17 cellular contexts compared by ENCODE assay signal in the genomic region with DNA sequence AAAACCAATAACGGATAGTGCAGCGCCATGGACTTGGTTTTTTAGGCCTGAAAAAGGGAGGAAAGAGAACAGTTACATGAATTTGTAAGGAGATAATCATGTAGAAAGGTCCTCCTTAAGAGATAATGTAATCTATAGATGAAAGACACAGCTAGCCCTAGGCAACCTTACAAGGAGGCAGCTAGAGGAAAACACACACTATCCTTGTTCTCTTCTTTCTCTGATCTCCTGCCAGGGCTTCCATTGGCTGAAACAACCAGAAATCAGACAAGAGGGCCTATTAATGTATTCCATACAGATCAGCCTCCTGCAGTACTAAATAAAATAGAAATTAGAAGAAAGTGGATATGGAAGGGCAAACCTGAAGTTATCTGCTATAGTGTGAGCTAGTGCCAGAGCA. TPM values are rescaled to one million over a fixed set of nuclear protein-coding genes. Genes with fewer than 3 reads are reported as not detected.
DNase-seq lines count a peak whose midpoint lies in the region; ATAC-seq and TF ChIP-seq lines count a peak whose summit lies in the region.
"Had no signal": no experiment of that assay in that cellular context is flagged by ENCODE, and none has a peak within 500 bp of the region (broad histone marks: within the 10 kb centered on the region; RNA-seq: fewer than 3 reads in every experiment).

No MANE protein-coding gene starts in this region.

- WGBS in upper lobe of left lung, 2 donors: 91 to 96% methylated on average over 2 of the region's 2 CpGs

- TF ChIP-seq EP300 in upper lobe of left lung (IDR thresholded peaks at IDR 0.05): no peak

- H3K9me3 ChIP-seq in upper lobe of left lung: no peaks in the 10 kb centered on the region
- H3K9me3 ChIP-seq: BE2C had no signal

- no peak overlapping the region for H3K27ac ChIP-seq in upper lobe of left lung

- no peaks in the 10 kb centered on the region for H3K36me3 Mint-ChIP-seq in mesothelial cell of epicardium
- H3K36me3 Mint-ChIP-seq in activated naive CD4-positive, alpha-beta T cell treated with anti-CD3 and anti-CD28 coated beads, Interleukin-2, amount 50 U/mL, for 72 hours: no peaks in the 10 kb centered on the region

- TF ChIP-seq POLR2A in upper lobe of left lung (IDR thresholded peaks at IDR 0.05): no peak

- peaks cover 26% of the 10 kb centered on the region for H3K4me1 Mint-ChIP-seq in mesothelial cell of epicardium

- no peak overlapping the region for H3K4me3 Mint-ChIP-seq in mesothelial cell of epicardium
- H3K4me3 Mint-ChIP-seq: CD4-positive, alpha-beta T cell; GM23338 had no signal

- peak; percentile 95 for DNase-seq in COLO829 (ENCODE audit: low spot score)
- DNase-seq in RPMI7951 (ENCODE audit: low read depth): peak; percentile 7
- DNase-seq in mesothelial cell of epicardium (ENCODE audit: low spot score in 2 of 2, unreplicated experiment in 2 of 2): no peak
- peak; percentile 24 for DNase-seq in superior temporal gyrus (ENCODE audit: extremely low spot score)
- DNase-seq in NCI-H2107 treated with DMSO at 0.1 percent for 48 hours (lab: John Stamatoyannopoulos, UW; ENCODE audit: unreplicated experiment): no peak
- no peak for DNase-seq in activated naive CD4-positive, alpha-beta T cell treated with anti-CD3 and anti-CD28 coated beads, Interleukin-2, amount 50 U/mL, for 72 hours (ENCODE audit: low spot score in 2 of 2)
- DNase-seq in upper lobe of left lung: no peak
- DNase-seq: 8988T; BE2C; C1 segment of cervical spinal cord; CD4-positive, alpha-beta T cell; DMS153; DMS79; GDM1; HCEC 1CT had no signal

- no peaks in the 10 kb centered on the region for H3K27me3 ChIP-seq in upper lobe of left lung
- H3K27me3 ChIP-seq: BE2C had no signal

- ATAC-seq in activated naive CD4-positive, alpha-beta T cell treated with anti-CD3 and anti-CD28 coated beads, Interleukin-2, amount 50 U/mL, for 72 hours: no peak
- no peak for ATAC-seq in upper lobe of left lung (ENCODE audit: low FRiP score in 2 of 2)
- ATAC-seq: GM23338 had no signal

- peak overlapping the region; percentile 45 for H3K27ac Mint-ChIP-seq in mesothelial cell of epicardium
- no peak overlapping the region for H3K27ac Mint-ChIP-seq in activated naive CD4-positive, alpha-beta T cell treated with anti-CD3 and anti-CD28 coated beads, Interleukin-2, amount 50 U/mL, for 72 hours
- H3K27ac Mint-ChIP-seq: CD4-positive, alpha-beta T cell; GM23338 had no signal

- no peaks in the 10 kb centered on the region for H3K4me1 ChIP-seq in upper lobe of left lung
- H3K4me1 ChIP-seq: BE2C had no signal

- H3K27me3 Mint-ChIP-seq in mesothelial cell of epicardium (ENCODE audit: low read depth): no peaks in the 10 kb centered on the region
- H3K27me3 Mint-ChIP-seq: CD4-positive, alpha-beta T cell had no signal

- no peak for TF ChIP-seq CTCF in mesothelial cell of epicardium (IDR thresholded peaks at IDR 0.05; ENCODE audit: unreplicated experiment)
- no peak for TF ChIP-seq CTCF in upper lobe of left lung (IDR thresholded peaks at IDR 0.05)

- H3K9me3 Mint-ChIP-seq in mesothelial cell of epicardium: no peaks in the 10 kb centered on the region
- peaks cover 4 to 12% of the 10 kb centered on the region in 2 donors for H3K9me3 Mint-ChIP-seq in activated naive CD4-positive, alpha-beta T cell treated with anti-CD3 and anti-CD28 coated beads, Interleukin-2, amount 50 U/mL, for 72 hours
- H3K9me3 Mint-ChIP-seq: GM23338 had no signal

- H3K36me3 ChIP-seq in upper lobe of left lung: no peaks in the 10 kb centered on the region
- H3K36me3 ChIP-seq: BE2C had no signal

- H3K4me3 ChIP-seq in upper lobe of left lung: no peak overlapping the region
- H3K4me3 ChIP-seq: GM23338 had no signal

RNA-seq across cellular contexts. Expression of a gene that starts 53.0 kb away (rescaled TPM):
- 0.10 and 0.12 TPM in 2 replicates for total RNA-seq in RPMI7951 (2014; rRNA removed; shearing (Covaris generic))
- total RNA-seq in mesothelial cell of epicardium (4.3 to 4.6 TPM (median 4.5 TPM) in 3 replicates), upper lobe of left lung (1 to 10 TPM in 3 of 6 donors, under 1 TPM in 3; under 0.01 to 2.9 (median 0.90) TPM)
- not detected for total RNA-seq in activated naive CD4-positive, alpha-beta T cell treated with anti-CD3 and anti-CD28 coated beads, Interleukin-2, amount 50 U/mL, for 72 hours
- total RNA-seq: A673; CD4-positive, alpha-beta T cell; GM23338 had no signal

Comparison
In these comparisons a context has a peak if more than half of its experiments do, and no peak if none do; other contexts are left out.
1. DNase-seq: peak in COLO829 (single experiment), RPMI7951 (single experiment) and superior temporal gyrus (single experiment); none in mesothelial cell of epicardium (0 of 2), NCI-H2107 treated with DMSO at 0.1 percent for 48 hours (single experiment), activated naive CD4-positive, alpha-beta T cell treated with anti-CD3 and anti-CD28 coated beads, Interleukin-2, amount 50 U/mL, for 72 hours (0 of 2) and upper lobe of left lung (0 of 2).